1 cellular context compared by ENCODE assay signal in the genomic region with DNA sequence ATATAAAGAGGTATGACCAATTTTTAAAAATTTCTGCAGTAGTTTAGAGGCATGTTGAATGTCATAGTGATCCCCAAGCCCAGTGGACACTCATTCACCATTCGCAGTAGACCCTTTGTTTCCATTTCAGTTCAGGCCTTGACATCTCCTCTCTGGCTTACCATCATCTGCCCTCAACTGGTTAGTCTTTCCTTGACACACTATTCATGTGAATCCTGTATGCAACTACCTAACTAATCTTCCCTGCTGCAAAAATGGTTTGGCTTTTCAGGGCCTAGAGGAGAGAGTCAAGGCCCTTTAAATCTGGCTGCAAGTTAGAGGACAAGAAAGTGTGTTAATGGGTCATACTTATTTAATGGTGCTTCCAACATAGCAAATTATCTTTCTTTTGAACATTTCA.
TF ChIP-seq lines count a peak whose summit lies in the region.

No MANE protein-coding gene starts in this region.

TF ChIP-seq in HCT116, 20 proteins besides CTCF, POLR2A, EP300 and RAD21 (continued from another document):
- TF ChIP-seq REST (IDR thresholded peaks at IDR 0.05; ENCODE audit: low read depth), result no peak
- TF ChIP-seq ELF1 (IDR thresholded peaks at IDR 0.05; ENCODE audit: borderline replicate concordance, low read depth), result no peak
- no peak for TF ChIP-seq JUND (IDR thresholded peaks at IDR 0.05)
